ENCODE assay signal across 24 cellular contexts in genomic region chr14:21017528-21018245, GRCh38. TPM values are rescaled to one million over a fixed set of nuclear protein-coding genes. Genes with fewer than 3 reads are reported as not detected.
"Had no signal": no experiment of that assay in that cellular context is flagged by ENCODE, and none has a peak within 500 bp of the region (broad histone marks: within the 10 kb centered on the region; RNA-seq: fewer than 3 reads in every experiment).

No MANE protein-coding gene starts in this region.

- H3K9ac ChIP-seq: parathyroid adenoma had no signal

- H3K9me3 Mint-ChIP-seq: activated naive CD8-positive, alpha-beta T cell treated with anti-CD3 and anti-CD28 coated beads, Interleukin-2, amount 10 ng/mL, durations not matched to agents 7 days and 5 days; naive thymus-derived CD8-positive, alpha-beta T cell; stimulated activated memory B cell treated with anti-CD40 and anti-IgM and Interleukin-4, amounts not matched to agents 10 μg/mL and 1 μg/mL and 100 μg/mL, for 72 hours; WTC11 had no signal

- ATAC-seq: activated CD4-positive, alpha-beta T cell treated with anti-CD3 and anti-CD28 coated beads for 36 hours; gastroesophageal sphincter; naive thymus-derived CD8-positive, alpha-beta T cell; stimulated activated memory B cell treated with anti-CD40 and anti-IgM and Interleukin-4, amounts not matched to agents 10 μg/mL and 1 μg/mL and 100 μg/mL, for 72 hours; WTC11 had no signal

- H3K36me3 Mint-ChIP-seq: activated naive CD8-positive, alpha-beta T cell treated with anti-CD3 and anti-CD28 coated beads, Interleukin-2, amount 10 ng/mL, durations not matched to agents 7 days and 5 days; stimulated activated memory B cell treated with anti-CD40 and anti-IgM and Interleukin-4, amounts not matched to agents 10 μg/mL and 1 μg/mL and 100 μg/mL, for 72 hours had no signal

- H3K27ac ChIP-seq: colonic mucosa, parathyroid adenoma, thoracic aorta had no signal

- H3K9me3 ChIP-seq: colonic mucosa, gastroesophageal sphincter, heart right ventricle, sigmoid colon, spleen, thoracic aorta, upper lobe of left lung had no signal

- H3K4me3 Mint-ChIP-seq: activated CD4-positive, alpha-beta T cell treated with anti-CD3 and anti-CD28 coated beads for 36 hours; activated naive CD8-positive, alpha-beta T cell treated with anti-CD3 and anti-CD28 coated beads, Interleukin-2, amount 10 ng/mL, durations not matched to agents 7 days and 5 days; naive thymus-derived CD8-positive, alpha-beta T cell; stimulated activated memory B cell treated with anti-CD40 and anti-IgM and Interleukin-4, amounts not matched to agents 10 μg/mL and 1 μg/mL and 100 μg/mL, for 72 hours; WTC11 had no signal

- H3K27me3 ChIP-seq: colonic mucosa, gastroesophageal sphincter, heart right ventricle, sigmoid colon, upper lobe of left lung had no signal

- DNase-seq: activated CD4-positive, alpha-beta T cell treated with anti-CD3 and anti-CD28 coated beads for 36 hours; activated CD4-positive, alpha-beta T cell treated with anti-CD3 and anti-CD28 coated beads, Interleukin-2, amount 50 U/mL, for 48 hours; activated naive CD4-positive, alpha-beta T cell treated with Interleukin-2 at 50 U/mL for 16 hours; activated naive CD8-positive, alpha-beta T cell treated with anti-CD3 and anti-CD28 coated beads, Interleukin-2, amount 10 ng/mL, durations not matched to agents 7 days and 5 days; central memory CD4-positive, alpha-beta T cell; colonic mucosa; heart right ventricle; mesenchymal stem cell; naive thymus-derived CD8-positive, alpha-beta T cell; sigmoid colon; spleen; stimulated activated CD4-positive, alpha-beta T cell treated with anti-CD3 and anti-CD28 coated beads, Interleukin-4, amount 100 ng/mL, for 4 hours; SW 1271; T-helper 2 cell had no signal

- H3K27ac Mint-ChIP-seq: activated CD4-positive, alpha-beta T cell treated with anti-CD3 and anti-CD28 coated beads for 36 hours; activated naive CD8-positive, alpha-beta T cell treated with anti-CD3 and anti-CD28 coated beads, Interleukin-2, amount 10 ng/mL, durations not matched to agents 7 days and 5 days; stimulated activated memory B cell treated with anti-CD40 and anti-IgM and Interleukin-4, amounts not matched to agents 10 μg/mL and 1 μg/mL and 100 μg/mL, for 72 hours; WTC11 had no signal

- H3K4me3 ChIP-seq: colonic mucosa, gastroesophageal sphincter, heart right ventricle, sigmoid colon, spleen, thoracic aorta, upper lobe of left lung had no signal

- H2AFZ ChIP-seq: parathyroid adenoma had no signal

- H3K4me1 Mint-ChIP-seq: activated CD4-positive, alpha-beta T cell treated with anti-CD3 and anti-CD28 coated beads for 36 hours; activated naive CD8-positive, alpha-beta T cell treated with anti-CD3 and anti-CD28 coated beads, Interleukin-2, amount 10 ng/mL, durations not matched to agents 7 days and 5 days had no signal

- H3K4me1 ChIP-seq: colonic mucosa had no signal

RNA-seq across cellular contexts. Expression of gene TPPP2, which starts 12.3 kb away (rescaled TPM):
- total RNA-seq: activated CD4-positive, alpha-beta T cell treated with anti-CD3 and anti-CD28 coated beads for 36 hours; activated naive CD8-positive, alpha-beta T cell treated with anti-CD3 and anti-CD28 coated beads, Interleukin-2, amount 10 ng/mL, durations not matched to agents 7 days and 5 days; gastroesophageal sphincter; kidney epithelial cell; naive thymus-derived CD8-positive, alpha-beta T cell; sigmoid colon; thoracic aorta; upper lobe of left lung had no signal
- polyA plus RNA-seq: naive thymus-derived CD8-positive, alpha-beta T cell had no signal

RNA-seq across cellular contexts. Expression of gene RNASE13, which starts 16.9 kb away (rescaled TPM):
- total RNA-seq: activated CD4-positive, alpha-beta T cell treated with anti-CD3 and anti-CD28 coated beads for 36 hours; activated naive CD8-positive, alpha-beta T cell treated with anti-CD3 and anti-CD28 coated beads, Interleukin-2, amount 10 ng/mL, durations not matched to agents 7 days and 5 days; colonic mucosa; gastroesophageal sphincter; heart right ventricle; kidney epithelial cell; naive thymus-derived CD8-positive, alpha-beta T cell; sigmoid colon; thoracic aorta; upper lobe of left lung; WTC11 had no signal
- polyA plus RNA-seq: esophagus; heart right ventricle; liver; naive thymus-derived CD8-positive, alpha-beta T cell; sigmoid colon; spleen had no signal

RNA-seq across cellular contexts. Expression of gene SLC39A2, which starts 18.6 kb away (rescaled TPM):
- total RNA-seq: heart right ventricle, mucosa of gallbladder, sigmoid colon, thoracic aorta, WTC11 had no signal
- polyA plus RNA-seq: heart right ventricle; naive thymus-derived CD8-positive, alpha-beta T cell had no signal

RNA-seq across cellular contexts. Expression of gene RNASE7, which starts 24.5 kb away (rescaled TPM):
- total RNA-seq: activated CD4-positive, alpha-beta T cell treated with anti-CD3 and anti-CD28 coated beads for 36 hours; activated naive CD8-positive, alpha-beta T cell treated with anti-CD3 and anti-CD28 coated beads, Interleukin-2, amount 10 ng/mL, durations not matched to agents 7 days and 5 days; heart right ventricle; kidney epithelial cell; naive thymus-derived CD8-positive, alpha-beta T cell; sigmoid colon; spleen; upper lobe of left lung; WTC11 had no signal
- polyA plus RNA-seq: naive thymus-derived CD8-positive, alpha-beta T cell; spleen had no signal
